9 cellular contexts compared by ENCODE assay signal in genomic region chr20:57434390-57434700, GRCh38. TPM values are rescaled to one million over a fixed set of nuclear protein-coding genes. Genes with fewer than 3 reads are reported as not detected.
DNase-seq lines count a peak whose midpoint lies in the region; ATAC-seq and TF ChIP-seq lines count a peak whose summit lies in the region.
"Had no signal": no experiment of that assay in that cellular context is flagged by ENCODE, and none has a peak within 500 bp of the region (broad histone marks: within the 10 kb centered on the region; RNA-seq: fewer than 3 reads in every experiment).

No MANE protein-coding gene starts in this region.

- no peak overlapping the region for H2AK5ac ChIP-seq in mesendoderm (ENCODE audit: low read length)

- no peak overlapping the region for H3K9ac ChIP-seq in mesendoderm (ENCODE audit: low read length)

- TF ChIP-seq CTCF in GM23338 (conservative IDR thresholded peaks at IDR 0.05; ENCODE audit: low read depth in 2 of 2) = peak; percentile 35 to 40; a peak in 3 of 4 replicates
- peak; percentile 20 for TF ChIP-seq CTCF in natural killer cell (IDR thresholded peaks at IDR 0.05)

- no peak overlapping the region for H3K18ac ChIP-seq in mesendoderm (ENCODE audit: low read length)

- no peaks in the 10 kb centered on the region for H3K27me3 ChIP-seq in GM23338 (ENCODE audit: insufficient read depth)
- H3K27me3 ChIP-seq in mesendoderm (ENCODE audit: insufficient read depth, low read length, poor library complexity) = no peaks in the 10 kb centered on the region
- H3K27me3 ChIP-seq: colonic mucosa had no signal

- peaks cover 8% of the 10 kb centered on the region for H3K27me3 Mint-ChIP-seq in GM23338 (ENCODE audit: insufficient read depth, low read depth, poor library complexity)
- H3K27me3 Mint-ChIP-seq in activated CD4-positive, alpha-beta memory T cell treated with anti-CD3 and anti-CD28 coated beads for 36 hours = no peaks in the 10 kb centered on the region
- no peaks in the 10 kb centered on the region for H3K27me3 Mint-ChIP-seq in natural killer cell (ENCODE audit: low read depth in 2 of 2)

- ATAC-seq in GM23338 (peak; percentile 40), natural killer cell (peak in 1 of 3 donors; percentile 5)

- H3K79me2 ChIP-seq in GM23338 (replicated peaks; ENCODE audit: insufficient read depth) (no peaks in the 10 kb centered on the region), mesendoderm (ENCODE audit: control insufficient read depth, insufficient read depth, low read length) (no peaks in the 10 kb centered on the region)

- H2BK5ac ChIP-seq in mesendoderm (ENCODE audit: low read length) = no peak overlapping the region

- no peaks in the 10 kb centered on the region for H3K36me3 ChIP-seq in GM23338 (ENCODE audit: insufficient read depth)
- no peaks in the 10 kb centered on the region for H3K36me3 ChIP-seq in mesendoderm (ENCODE audit: control insufficient read depth, insufficient read depth, low read length)
- H3K36me3 ChIP-seq: colonic mucosa had no signal

- H3K36me3 Mint-ChIP-seq in GM23338 (ENCODE audit: low read depth) (no peaks in the 10 kb centered on the region), natural killer cell (no peaks in the 10 kb centered on the region)
- H3K36me3 Mint-ChIP-seq in activated CD4-positive, alpha-beta memory T cell treated with anti-CD3 and anti-CD28 coated beads for 36 hours = no peaks in the 10 kb centered on the region

- H3K27ac ChIP-seq in GM23338 (ENCODE audit: low read depth) = no peak overlapping the region
- H3K27ac ChIP-seq in mesendoderm (ENCODE audit: low read depth, low read length) = no peak overlapping the region
- H3K27ac ChIP-seq: colonic mucosa had no signal

- intact Hi-C loops in activated CD4-positive, alpha-beta memory T cell treated with anti-CD3 and anti-CD28 coated beads for 36 hours (cut with micrococcal nuclease) = no loop called here
- intact Hi-C loops in natural killer cell (cut with micrococcal nuclease) = loop anchor here (2.0 to 5.0 kb wide), 3 partner anchors 16 to 52 kb away; no protein-coding TSS in a partner anchor

- CTCF ChIA-PET in activated CD4-positive, alpha-beta memory T cell treated with anti-CD3 and anti-CD28 coated beads for 36 hours (lab: Charles Lee) = interaction anchor here (0.6 to 1.8 kb wide), 4 partner anchors 8 to 106 kb away, joined by 4 read pairs; no protein-coding TSS in a partner anchor

- H3K4me3 ChIP-seq in GM23338 = no peak overlapping the region
- no peak overlapping the region for H3K4me3 ChIP-seq in mesendoderm (ENCODE audit: low read length)
- H3K4me3 ChIP-seq: colonic mucosa had no signal

- H3K56ac ChIP-seq in mesendoderm (ENCODE audit: low read length) = no peak overlapping the region

- H3K4me3 Mint-ChIP-seq in GM23338 (no peak overlapping the region), natural killer cell (peak overlapping the region; percentile 83)
- no peak overlapping the region for H3K4me3 Mint-ChIP-seq in activated CD4-positive, alpha-beta memory T cell treated with anti-CD3 and anti-CD28 coated beads for 36 hours

- H3K4me2 ChIP-seq in GM23338 (no peak overlapping the region), mesendoderm (ENCODE audit: low read length) (no peak overlapping the region)

- no peak overlapping the region for H2AFZ ChIP-seq in GM23338

- H3K4me1 ChIP-seq in GM23338 (ENCODE audit: insufficient read depth) (no peaks in the 10 kb centered on the region), mesendoderm (ENCODE audit: control insufficient read depth, low read depth, low read length) (no peaks in the 10 kb centered on the region)

- POLR2A ChIA-PET in activated CD4-positive, alpha-beta memory T cell treated with anti-CD3 and anti-CD28 coated beads for 36 hours (lab: Charles Lee) = interaction anchor here (1.4 to 3.1 kb wide), 2 partner anchors 36 to 42 kb away, joined by 4 to 17 read pairs; no protein-coding TSS in a partner anchor

- no CpG with 5 or more reads among the region's 9 CpGs for WGBS in mesendoderm (ENCODE audit: extremely low coverage, insufficient coverage, low lambda C conversion rate)

- no peaks in the 10 kb centered on the region for H3K9me3 Mint-ChIP-seq in GM23338
- H3K9me3 Mint-ChIP-seq in activated CD4-positive, alpha-beta memory T cell treated with anti-CD3 and anti-CD28 coated beads for 36 hours = no peaks in the 10 kb centered on the region
- no peaks in the 10 kb centered on the region for H3K9me3 Mint-ChIP-seq in natural killer cell

- H3K9me2 ChIP-seq in GM23338 (ENCODE audit: insufficient read depth) = no peaks in the 10 kb centered on the region

- no peak overlapping the region for H2BK120ac ChIP-seq in mesendoderm (ENCODE audit: low read depth, low read length)

- peaks cover 11% of the 10 kb centered on the region for H3K4me1 Mint-ChIP-seq in GM23338
- H3K4me1 Mint-ChIP-seq in activated CD4-positive, alpha-beta memory T cell treated with anti-CD3 and anti-CD28 coated beads for 36 hours (ENCODE audit: low read depth) = peaks cover 55% of the 10 kb centered on the region
- peaks cover 56 to 62% of the 10 kb centered on the region in 2 donors for H3K4me1 Mint-ChIP-seq in natural killer cell

- no peak overlapping the region for H3K27ac Mint-ChIP-seq in GM23338
- no peak overlapping the region for H3K27ac Mint-ChIP-seq in activated CD4-positive, alpha-beta memory T cell treated with anti-CD3 and anti-CD28 coated beads for 36 hours
- H3K27ac Mint-ChIP-seq in natural killer cell = peak overlapping the region; percentile 92 to 93

- H3F3A ChIP-seq in GM23338 (replicated peaks; ENCODE audit: low read depth) = no peaks in the 10 kb centered on the region

- no peak overlapping the region for H3K4ac ChIP-seq in mesendoderm (ENCODE audit: low read depth, low read length)

- H2BK15ac ChIP-seq in mesendoderm (replicated peaks; ENCODE audit: low read depth) = no peak overlapping the region

- peak; percentile 43 for DNase-seq in NK-92 treated with Interleukin-12 subunit alpha and Interleukin-12 subunit beta, amount 100 ng/mL, for 24 hours (lab: John Stamatoyannopoulos, UW)
- DNase-seq in NK-92 (lab: John Stamatoyannopoulos, UW; ENCODE audit: unreplicated experiment) = no peak
- no peak for DNase-seq in GM23338 (ENCODE audit: low spot score)
- DNase-seq in activated CD4-positive, alpha-beta memory T cell treated with anti-CD3 and anti-CD28 coated beads for 36 hours = peak; percentile 37
- no peak for DNase-seq in natural killer cell
- DNase-seq in retina = no peak
- DNase-seq in NCI-H146 (lab: John Stamatoyannopoulos, UW) = no peak
- DNase-seq in mesendoderm = no peak
- DNase-seq: colonic mucosa had no signal

- H4K20me1 ChIP-seq in GM23338 (replicated peaks; ENCODE audit: insufficient read depth) = no peaks in the 10 kb centered on the region

- H3K79me1 ChIP-seq in mesendoderm (ENCODE audit: low read length) = no peaks in the 10 kb centered on the region

- no peak overlapping the region for H3K23ac ChIP-seq in mesendoderm (ENCODE audit: low read length)

- no peak overlapping the region for H4K5ac ChIP-seq in mesendoderm (ENCODE audit: low read length)

- H4K8ac ChIP-seq in mesendoderm (ENCODE audit: low read depth, low read length) = no peak overlapping the region

TF ChIP-seq in GM23338, 12 proteins besides CTCF, POLR2A, EP300 and RAD21 (continues in another document):
- no peak for TF ChIP-seq EZH2 (IDR thresholded peaks at IDR 0.05; ENCODE audit: low read depth, unreplicated experiment)
- no peak for TF ChIP-seq NANOG (IDR thresholded peaks at IDR 0.05; ENCODE audit: borderline replicate concordance)
- no peak for TF ChIP-seq REST (IDR thresholded peaks at IDR 0.05; ENCODE audit: unreplicated experiment)
- TF ChIP-seq ZNF114 (CRISPR knock-in tag; IDR thresholded peaks at IDR 0.05) = no peak
- TF ChIP-seq CREB1 (CRISPR knock-in tag; IDR thresholded peaks at IDR 0.05; ENCODE audit: low read depth) = no peak

RNA-seq across cellular contexts. Expression of gene RBM38, which starts 43.1 kb away (rescaled TPM):
- total RNA-seq in GM23338 (2014; rRNA removed; shearing (Covaris generic)) = 77.6 and 80.5 TPM in 2 replicates
- 22.9 and 32.6 TPM in 2 replicates for polyA plus RNA-seq in GM23338 (2016; fragmentation: Nextera tagmentation; extraction: Ambion mirVana)
- 10 to 100 TPM; 73.4 to 77.3 TPM for total RNA-seq in activated CD4-positive, alpha-beta memory T cell treated with anti-CD3 and anti-CD28 coated beads for 36 hours
- total RNA-seq in natural killer cell = 100 to 1,000 TPM; 217 to 392 (median 264) TPM
- 60.0 TPM for polyA plus RNA-seq in mesendoderm (2013, experiment 1 of 2)
- polyA plus RNA-seq in mesendoderm (2013, experiment 2 of 2) = 60.7 TPM

Comparison
In these comparisons a context has a peak if more than half of its experiments do, and no peak if none do; other contexts are left out.
1. DNase-seq: peak in NK-92 treated with Interleukin-12 subunit alpha and Interleukin-12 subunit beta, amount 100 ng/mL, for 24 hours (single experiment) and activated CD4-positive, alpha-beta memory T cell treated with anti-CD3 and anti-CD28 coated beads for 36 hours (single experiment); none in NK-92 (single experiment), GM23338 (single experiment), natural killer cell (single experiment), retina (single experiment), NCI-H146 (single experiment) and mesendoderm (single experiment).
2. H3K27ac Mint-ChIP-seq: peak in natural killer cell (2 of 2); none in GM23338 (single experiment) and activated CD4-positive, alpha-beta memory T cell treated with anti-CD3 and anti-CD28 coated beads for 36 hours (single experiment).